Comparison of ENCODE assay signal across 19 cellular contexts in genomic region chr12:5808956-5809355, GRCh38.
A peak's percentile ranks its signal among the peaks of the same experiment; 100 is the strongest.
DNase-seq lines count a peak whose midpoint lies in the region; ATAC-seq, FAIRE-seq and TF ChIP-seq lines count a peak whose summit lies in the region.
"Had no signal": no experiment of that assay in that cellular context is flagged by ENCODE, and none has a peak within 500 bp of the region (broad histone marks: within the 10 kb centered on the region; RNA-seq: fewer than 3 reads in every experiment).

No MANE protein-coding gene starts in this region.

- no peaks in the 10 kb centered on the region for H3K79me2 ChIP-seq in HepG2 (ENCODE audit: insufficient read depth, low read length)

- CTCF ChIA-PET in HepG2 (lab: Yijun Ruan, JAX; ENCODE audit: low intra/inter-chr PET ratio, low total read pairs), result no interaction called here

- intact Hi-C loops in HepG2 (cut with micrococcal nuclease; ENCODE audit: unreplicated experiment) (no loop called here), thyroid gland (cut with DNase I) (no loop called here)

- BruUV-seq in HepG2 (replicated peaks; lab: Mats Ljungman, UMichigan), result no TSS peak

- WGBS in HepG2 (ENCODE audit: low lambda C conversion rate), result 11% methylated on average over 3 of the region's 3 CpGs
- 66 to 87% methylated on average over 3 of the region's 3 CpGs for WGBS in thyroid gland, 2 donors

- no peaks in the 10 kb centered on the region for H3K9me3 ChIP-seq in HepG2 (ENCODE audit: low read length)
- H3K9me3 ChIP-seq in thyroid gland, result no peaks in the 10 kb centered on the region
- H3K9me3 ChIP-seq: lower lobe of right lung, Peyer's patch, spleen, tibial nerve had no signal

- POLR2A ChIA-PET in HepG2 (lab: Yijun Ruan, JAX), result no interaction called here

- TF ChIP-seq POLR2A in HepG2 (IDR thresholded peaks at IDR 0.05; ENCODE audit: insufficient read depth in 1 of 2, low read depth in 2 of 2, low read length in 2 of 2) (no peak), thyroid gland (IDR thresholded peaks at IDR 0.05) (no peak)

- no peak overlapping the region for H3K4me2 ChIP-seq in HepG2 (ENCODE audit: low read depth, low read length)

- no peak for TF ChIP-seq CTCF in foreskin fibroblast (IDR thresholded peaks at IDR 0.05; ENCODE audit: low read depth, low read length)
- no peak for TF ChIP-seq CTCF in HepG2 (CRISPR knock-in tag; IDR thresholded peaks at IDR 0.05)
- no peak for TF ChIP-seq CTCF in thyroid gland (IDR thresholded peaks at IDR 0.05)

- no peak for TF ChIP-seq EP300 in HepG2 (IDR thresholded peaks at IDR 0.05; ENCODE audit: low read depth in 2 of 2, low read length in 2 of 2)
- no peak for TF ChIP-seq EP300 in HepG2 (CRISPR knock-in tag; IDR thresholded peaks at IDR 0.05; ENCODE audit: borderline replicate concordance)

- H4K20me1 ChIP-seq in HepG2 (ENCODE audit: insufficient read depth, low read length), result no peaks in the 10 kb centered on the region

- no peak overlapping the region for H2AFZ ChIP-seq in HepG2 (ENCODE audit: low read length)

- DNase-seq in NCI-H2107 treated with DMSO at 0.1 percent for 48 hours (lab: John Stamatoyannopoulos, UW; ENCODE audit: unreplicated experiment), result peak; percentile 13
- DNase-seq in NCI-H2107 (lab: John Stamatoyannopoulos, UW), result no peak
- peak; percentile 94 for DNase-seq in RPMI7951 (ENCODE audit: low read depth)
- peak; percentile 49 to 86 for DNase-seq in foreskin fibroblast
- peak; percentile 77 for DNase-seq in stromal cell of bone marrow (ENCODE audit: low read depth)
- no peak for DNase-seq in HepG2 (ENCODE audit: low spot score)
- DNase-seq in NCI-H187 (lab: John Stamatoyannopoulos, UW), result no peak
- DNase-seq in thyroid gland, result no peak
- DNase-seq: activated CD4-positive, alpha-beta T cell treated with anti-CD3 and anti-CD28 coated beads, Interleukin-2, amount 10 ng/mL, durations not matched to agents 7 days and 5 days; activated T-cell treated with anti-CD3 and anti-CD28 coated beads, Interleukin-2, amount 50 U/mL, for 72 hours; anterior cingulate cortex; effector memory CD8-positive, alpha-beta T cell; glutamatergic neuron; lower lobe of right lung; NCI-H1092; Peyer's patch; spleen had no signal

- in situ Hi-C loops in HepG2 (cut with HindIII; ENCODE audit: extremely low pct_ligation_motif_present, low pct_unique_long_range_greater_than_20kb), result no loop called here

- no peak for ATAC-seq in HepG2
- ATAC-seq: effector memory CD8-positive, alpha-beta T cell; lower lobe of right lung had no signal

- H3K36me3 ChIP-seq in HepG2 (replicated peaks in 1 of 2; ENCODE audit: control insufficient read depth in 1 of 2, insufficient read depth in 2 of 2, low read length in 2 of 2) (no peaks in the 10 kb centered on the region), thyroid gland (no peaks in the 10 kb centered on the region)
- H3K36me3 ChIP-seq: Peyer's patch, tibial nerve had no signal

- no peak for TF ChIP-seq RAD21 in HepG2 (CRISPR knock-in tag; IDR thresholded peaks at IDR 0.05)

- FAIRE-seq in HepG2 (lab: Jason Lieb, UNC), result no peak

- H3K9ac ChIP-seq in HepG2 (ENCODE audit: insufficient read depth, low read depth, low read length), result no peak overlapping the region

- H3K4me3 ChIP-seq in foreskin fibroblast (ENCODE audit: low read depth in 1 of 2, low read length in 2 of 2) (no peak overlapping the region), HepG2 (replicated peaks in 1 of 3; ENCODE audit: insufficient read depth in 1 of 3, low read depth in 2 of 3, low read length in 3 of 3) (no peak overlapping the region), thyroid gland (replicated peaks in 1 of 3) (no peak overlapping the region)
- H3K4me3 ChIP-seq: lower lobe of right lung, Peyer's patch, spleen, tibial nerve had no signal

- H3K27ac ChIP-seq in HepG2 (ENCODE audit: extremely low read length, insufficient read depth, low read length) (no peak overlapping the region), thyroid gland (no peak overlapping the region)
- H3K27ac ChIP-seq: 22Rv1, lower lobe of right lung, Peyer's patch, spleen, tibial nerve had no signal

- H3K4me1 ChIP-seq in HepG2 (ENCODE audit: insufficient read depth, low read length) (no peaks in the 10 kb centered on the region), thyroid gland (no peaks in the 10 kb centered on the region)
- H3K4me1 ChIP-seq: lower lobe of right lung, Peyer's patch, spleen, tibial nerve had no signal

- H3K27me3 ChIP-seq in HepG2 (ENCODE audit: control insufficient read depth in 1 of 2, insufficient read depth in 2 of 2, low read length in 2 of 2) (peaks cover 0 to 21% of the 10 kb centered on the region in 2 experiments; a peak in 2 of 5 replicates), thyroid gland (no peaks in the 10 kb centered on the region)
- H3K27me3 ChIP-seq: Peyer's patch had no signal

TF ChIP-seq in HepG2, 621 proteins besides CTCF, POLR2A, EP300 and RAD21 (continues in another document):
- TF ChIP-seq TCF7 (IDR thresholded peaks at IDR 0.05; ENCODE audit: low read depth), result no peak
- TF ChIP-seq HMGA1 (CRISPR knock-in tag; conservative IDR thresholded peaks at IDR 0.05), result no peak
- TF ChIP-seq ATF1 (CRISPR knock-in tag; IDR thresholded peaks at IDR 0.05), result no peak
- TF ChIP-seq GPN1 (CRISPR knock-in tag; IDR thresholded peaks at IDR 0.05; ENCODE audit: borderline replicate concordance), result no peak
- TF ChIP-seq ARID4A (CRISPR knock-in tag; IDR thresholded peaks at IDR 0.05; ENCODE audit: borderline replicate concordance), result no peak
- no peak for TF ChIP-seq ATF2 (CRISPR knock-in tag; IDR thresholded peaks at IDR 0.05)
- no peak for TF ChIP-seq ZNF615 (CRISPR knock-in tag; IDR thresholded peaks at IDR 0.05; ENCODE audit: borderline replicate concordance)
- no peak for TF ChIP-seq ATF7-NPFF (CRISPR knock-in tag; IDR thresholded peaks at IDR 0.05; ENCODE audit: low read depth)
- TF ChIP-seq ZBTB39 (CRISPR knock-in tag; IDR thresholded peaks at IDR 0.05), result no peak
- TF ChIP-seq PRPF4 (IDR thresholded peaks at IDR 0.05; ENCODE audit: low read depth, low read length, poor library complexity, severe bottlenecking), result no peak
- no peak for TF ChIP-seq DNMT3B (CRISPR knock-in tag; conservative IDR thresholded peaks at IDR 0.05)

Comparison
In these comparisons a context has a peak if more than half of its experiments do, and no peak if none do; other contexts are left out.
1. DNase-seq: peak in NCI-H2107 treated with DMSO at 0.1 percent for 48 hours (single experiment), RPMI7951 (single experiment), foreskin fibroblast (2 of 2) and stromal cell of bone marrow (single experiment); none in NCI-H2107 (single experiment), HepG2 (single experiment), NCI-H187 (0 of 2) and thyroid gland (0 of 2).